ENCODE assay signal across 9 cellular contexts in genomic region chr11:12893787-12894672, GRCh38.
DNase-seq lines count a peak whose midpoint lies in the region; ATAC-seq and TF ChIP-seq lines count a peak whose summit lies in the region.
"Had no signal": no experiment of that assay in that cellular context is flagged by ENCODE, and none has a peak within 500 bp of the region (broad histone marks: within the 10 kb centered on the region; RNA-seq: fewer than 3 reads in every experiment).

No MANE protein-coding gene starts in this region.

- no peak overlapping the region for H3K4me3 ChIP-seq in GM12864 (ENCODE audit: low read depth, low read length)
- H3K4me3 ChIP-seq: skin epidermis had no signal

- DNase-seq in A172 (ENCODE audit: low spot score), result peak; percentile 63
- peak; percentile 7 for DNase-seq in GM12864 (ENCODE audit: low read depth)
- peak; percentile 5 for DNase-seq in MV-4-11 (lab: John Stamatoyannopoulos, UW)
- DNase-seq in T-helper 9 cell, result peak; percentile 52
- peak in 38 of 61 donors; percentile 5 to 71 (median 24) for DNase-seq in caudate nucleus (lab: John Stamatoyannopoulos, UW)
- DNase-seq in left lobe of liver (ENCODE audit: low spot score), result no peak
- peak; percentile 30 to 59 for DNase-seq in stimulated activated CD4-positive, alpha-beta T cell treated with anti-CD3 and anti-CD28 coated beads, Interleukin-4, amount 100 ng/mL, for 48 hours (ENCODE audit: low read depth in 2 of 2)
- DNase-seq in DMS114 treated with DMSO at 0.1 percent for 48 hours (lab: John Stamatoyannopoulos, UW; ENCODE audit: unreplicated experiment), result no peak

- no peak overlapping the region for H3K27ac ChIP-seq in caudate nucleus (ENCODE audit: low read depth, low read length)

- peak; percentile 80 for ATAC-seq in left lobe of liver

- peak; percentile 69 for TF ChIP-seq CTCF in GM12864 (IDR thresholded peaks at IDR 0.05; ENCODE audit: low read depth, low read length, missing control alignments)

Comparison
In these comparisons a context has a peak if more than half of its experiments do, and no peak if none do; other contexts are left out.
1. DNase-seq: peak in A172 (single experiment), GM12864 (single experiment), MV-4-11 (single experiment), T-helper 9 cell (single experiment), caudate nucleus (38 of 61) and stimulated activated CD4-positive, alpha-beta T cell treated with anti-CD3 and anti-CD28 coated beads, Interleukin-4, amount 100 ng/mL, for 48 hours (2 of 2); none in left lobe of liver (single experiment) and DMS114 treated with DMSO at 0.1 percent for 48 hours (single experiment).